ENCODE assay signal across 8 cellular contexts in genomic region chr16:31142109-31143035, GRCh38. TPM values are rescaled to one million over a fixed set of nuclear protein-coding genes. Genes with fewer than 3 reads are reported as not detected.
DNase-seq lines count a peak whose midpoint lies in the region; ATAC-seq lines count a peak whose summit lies in the region.

No MANE protein-coding gene starts in this region.

- H3K27ac Mint-ChIP-seq in effector memory CD8-positive, alpha-beta T cell = peak overlapping the region; percentile 14 to 51

- H3K27me3 Mint-ChIP-seq in effector memory CD8-positive, alpha-beta T cell = peaks cover 0 to 4% of the 10 kb centered on the region in 2 donors

- peak overlapping the region; percentile 99 for H2AFZ ChIP-seq in mesenchymal stem cell (ENCODE audit: low read depth, low read length)

- no peaks in the 10 kb centered on the region for H3K9me3 ChIP-seq in mesenchymal stem cell (ENCODE audit: control insufficient read depth, low read length)

- peak overlapping the region; percentile 92 for H2BK15ac ChIP-seq in mesenchymal stem cell (ENCODE audit: low read depth, poor library complexity, severe bottlenecking)

- peaks cover 6% of the 10 kb centered on the region for H3K36me3 Mint-ChIP-seq in effector memory CD8-positive, alpha-beta T cell (ENCODE audit: insufficient read depth)

- H3K36me3 ChIP-seq in mesenchymal stem cell (ENCODE audit: control insufficient read depth in 1 of 2, insufficient read depth in 2 of 2, low read depth in 1 of 2, low read length in 2 of 2) = no peaks in the 10 kb centered on the region

- no peak overlapping the region for H2BK5ac ChIP-seq in mesenchymal stem cell (ENCODE audit: low read depth, low read length, poor library complexity, severe bottlenecking)

- no peak overlapping the region for H2AK5ac ChIP-seq in mesenchymal stem cell (ENCODE audit: low read length, severe bottlenecking)

- peak overlapping the region; percentile 66 for H3K27ac ChIP-seq in mesenchymal stem cell (ENCODE audit: low read length, poor library complexity, severe bottlenecking)

- H3K4me1 ChIP-seq in mesenchymal stem cell (ENCODE audit: control insufficient read depth, insufficient read depth, low read depth, low read length) = peaks cover 29% of the 10 kb centered on the region

- H3K79me1 ChIP-seq in mesenchymal stem cell (replicated peaks; ENCODE audit: low read length, poor library complexity, severe bottlenecking) = no peaks in the 10 kb centered on the region

- H3K4me3 Mint-ChIP-seq in effector memory CD8-positive, alpha-beta T cell = peak overlapping the region; percentile 68 to 74

- H3K4ac ChIP-seq in mesenchymal stem cell (ENCODE audit: low read depth in 1 of 2, low read length in 2 of 2) = peak overlapping the region; percentile 64 to 87

- peak overlapping the region; percentile 45 for H4K91ac ChIP-seq in mesenchymal stem cell (ENCODE audit: low read length)

- H3K27me3 ChIP-seq in mesenchymal stem cell (ENCODE audit: control insufficient read depth in 1 of 2, insufficient read depth in 1 of 2, low read length in 2 of 2) = peaks cover 18 to 21% of the 10 kb centered on the region in 2 experiments

- DNase-seq in COLO829 (ENCODE audit: low spot score) (peak; percentile 100), HT-29 (ENCODE audit: low spot score) (peak; percentile 98), NK-92 (lab: John Stamatoyannopoulos, UW; ENCODE audit: unreplicated experiment) (peak; percentile 88), mesenchymal stem cell (peak; percentile 98)
- peak; percentile 99 for DNase-seq in activated CD8-positive, alpha-beta memory T cell treated with anti-CD3 and anti-CD28 coated beads for 24 hours
- peak; percentile 89 to 92 (median 92) for DNase-seq in effector memory CD8-positive, alpha-beta T cell
- peak; percentile 96 for DNase-seq in stimulated activated CD8-positive, alpha-beta memory T cell treated with anti-CD3 and anti-CD28 coated beads, Interleukin-12 subunit alpha, Interleukin-12 subunit beta, amount 100 ng/mL, for 24 hours (ENCODE audit: extremely low read depth)

- H3K4me1 Mint-ChIP-seq in effector memory CD8-positive, alpha-beta T cell (ENCODE audit: low read depth in 2 of 2) = peaks cover 4 to 6% of the 10 kb centered on the region in 2 donors

- H3K14ac ChIP-seq in mesenchymal stem cell (ENCODE audit: low read length in 2 of 2) = peak overlapping the region in 1 of 2 experiments; percentile 83

- peak overlapping the region; percentile 92 for H3K4me2 ChIP-seq in mesenchymal stem cell (ENCODE audit: low read length, poor library complexity, severe bottlenecking)

- peak overlapping the region; percentile 80 to 94 for H3K18ac ChIP-seq in mesenchymal stem cell (ENCODE audit: low read depth in 1 of 2, low read length in 2 of 2)

- ATAC-seq in GM21360 (IDR thresholded peaks at IDR 0.05; ENCODE audit: unreplicated experiment) = peak; percentile 86
- peak; percentile 84 for ATAC-seq in effector memory CD8-positive, alpha-beta T cell (replicated peaks)

- H3K4me3 ChIP-seq in mesenchymal stem cell (ENCODE audit: insufficient read depth in 1 of 2, low read depth in 1 of 2, low read length in 2 of 2) = peak overlapping the region; percentile 59 to 75

- H4K8ac ChIP-seq in mesenchymal stem cell (ENCODE audit: low read length) = peak overlapping the region; percentile 88

- H3K23ac ChIP-seq in mesenchymal stem cell (ENCODE audit: low read length in 2 of 2) = peak overlapping the region in 1 of 2 experiments; percentile 79

- H3K9ac ChIP-seq in mesenchymal stem cell (ENCODE audit: low read length) = peak overlapping the region; percentile 83

- peak overlapping the region in 1 of 2 experiments; percentile 12 for H2BK12ac ChIP-seq in mesenchymal stem cell (ENCODE audit: low read length in 2 of 2)

- H2BK120ac ChIP-seq in mesenchymal stem cell (ENCODE audit: low read depth, low read length) = peak overlapping the region; percentile 87

- no peaks in the 10 kb centered on the region for H3K9me3 Mint-ChIP-seq in effector memory CD8-positive, alpha-beta T cell

- WGBS in mesenchymal stem cell = 4% methylated on average over 73 of the region's 92 CpGs

RNA-seq across cellular contexts. Expression of gene PRSS8, which starts 6.8 kb away (rescaled TPM):
- total RNA-seq in HT-29 (2014; rRNA removed; shearing (Covaris generic)) = 116 and 128 TPM in 2 replicates
- polyA plus RNA-seq in mesenchymal stem cell (2013, experiment 1 of 2) = not detected
- polyA plus RNA-seq in mesenchymal stem cell (2013, experiment 2 of 2) = not detected

RNA-seq across cellular contexts. Expression of gene PRSS36, which starts 7.5 kb away (rescaled TPM):
- 2.3 and 4.1 TPM in 2 replicates for total RNA-seq in HT-29 (2014; rRNA removed; shearing (Covaris generic))
- 0.29 TPM for polyA plus RNA-seq in mesenchymal stem cell (2013, experiment 1 of 2)
- 0.14 TPM for polyA plus RNA-seq in mesenchymal stem cell (2013, experiment 2 of 2)

RNA-seq across cellular contexts. Expression of gene KAT8, which starts 24.9 kb away (rescaled TPM):
- 50.1 and 55.7 TPM in 2 replicates for total RNA-seq in HT-29 (2014; rRNA removed; shearing (Covaris generic))
- 21.2 TPM for polyA plus RNA-seq in mesenchymal stem cell (2013, experiment 1 of 2)
- polyA plus RNA-seq in mesenchymal stem cell (2013, experiment 2 of 2) = 20.3 TPM

RNA-seq across cellular contexts. Expression of gene BCKDK, which starts 34.2 kb away (rescaled TPM):
- total RNA-seq in HT-29 (2014; rRNA removed; shearing (Covaris generic)) = 53.2 and 56.3 TPM in 2 replicates
- 43.8 TPM for polyA plus RNA-seq in mesenchymal stem cell (2013, experiment 1 of 2)
- 43.8 TPM for polyA plus RNA-seq in mesenchymal stem cell (2013, experiment 2 of 2)

RNA-seq across cellular contexts. Expression of gene FUS, which starts 37.6 kb away (rescaled TPM):
- 34.0 and 36.5 TPM in 2 replicates for total RNA-seq in HT-29 (2014; rRNA removed; shearing (Covaris generic))
- polyA plus RNA-seq in mesenchymal stem cell (2013, experiment 1 of 2) = 358 TPM
- polyA plus RNA-seq in mesenchymal stem cell (2013, experiment 2 of 2) = 365 TPM

Comparison
In these comparisons a context has a peak if more than half of its experiments do, and no peak if none do; other contexts are left out.
1. Peak in every context shown above with its lines: DNase-seq, ATAC-seq, H3K4me3 ChIP-seq and H3K27ac ChIP-seq.